ENCODE assay signal across 10 cellular contexts in genomic region chr22:39255449-39256185, GRCh38. TPM values are rescaled to one million over a fixed set of nuclear protein-coding genes. Genes with fewer than 3 reads are reported as not detected.
DNase-seq lines count a peak whose midpoint lies in the region; ATAC-seq and TF ChIP-seq lines count a peak whose summit lies in the region.
"Had no signal": no experiment of that assay in that cellular context is flagged by ENCODE, and none has a peak within 500 bp of the region (broad histone marks: within the 10 kb centered on the region; RNA-seq: fewer than 3 reads in every experiment).

No MANE protein-coding gene starts in this region.

- TF ChIP-seq CTCF in lower lobe of right lung (IDR thresholded peaks at IDR 0.05): no peak

- H3K27ac Mint-ChIP-seq in activated T-cell treated with anti-CD3 and anti-CD28 coated beads, Interleukin-2, amount 50 U/mL, for 24 hours: peak overlapping the region; percentile 37
- peak overlapping the region; percentile 85 for H3K27ac Mint-ChIP-seq in activated T-helper 17 cell treated with anti-CD3 and anti-CD28 coated beads, Interleukin-2, amount 50 U/mL, for 72 hours

- no peak overlapping the region for H3K9ac ChIP-seq in stomach smooth muscle (ENCODE audit: low read length in 2 of 2)

- H3K4me3 Mint-ChIP-seq in activated T-cell treated with anti-CD3 and anti-CD28 coated beads, Interleukin-2, amount 50 U/mL, for 24 hours: no peak overlapping the region
- H3K4me3 Mint-ChIP-seq in activated T-helper 17 cell treated with anti-CD3 and anti-CD28 coated beads, Interleukin-2, amount 50 U/mL, for 72 hours: peak overlapping the region; percentile 75

- intact Hi-C loops in lower lobe of right lung (cut with DNase I): no loop called here

- H3K9me3 Mint-ChIP-seq in activated T-cell treated with anti-CD3 and anti-CD28 coated beads, Interleukin-2, amount 50 U/mL, for 24 hours: no peaks in the 10 kb centered on the region
- H3K9me3 Mint-ChIP-seq in activated T-helper 17 cell treated with anti-CD3 and anti-CD28 coated beads, Interleukin-2, amount 50 U/mL, for 72 hours: no peaks in the 10 kb centered on the region

- ATAC-seq in activated T-helper 17 cell treated with anti-CD3 and anti-CD28 coated beads, Interleukin-2, amount 50 U/mL, for 72 hours (replicated peaks): no peak
- no peak for ATAC-seq in lower lobe of right lung

- H3K27ac ChIP-seq in lower lobe of right lung (peak overlapping the region; percentile 73), stomach smooth muscle (ENCODE audit: low read length) (peak overlapping the region; percentile 24)
- H3K27ac ChIP-seq: neutrophil had no signal

- H3K9me3 ChIP-seq in lower lobe of right lung (no peaks in the 10 kb centered on the region), stomach smooth muscle (ENCODE audit: control insufficient read depth in 2 of 2, low read length in 2 of 2) (no peaks in the 10 kb centered on the region)
- H3K9me3 ChIP-seq: neutrophil had no signal

- H3K36me3 Mint-ChIP-seq in activated T-cell treated with anti-CD3 and anti-CD28 coated beads, Interleukin-2, amount 50 U/mL, for 24 hours (ENCODE audit: low read depth): no peaks in the 10 kb centered on the region
- no peaks in the 10 kb centered on the region for H3K36me3 Mint-ChIP-seq in activated T-helper 17 cell treated with anti-CD3 and anti-CD28 coated beads, Interleukin-2, amount 50 U/mL, for 72 hours (ENCODE audit: low read depth)

- no peak overlapping the region for H3K4me3 ChIP-seq in lower lobe of right lung
- no peak overlapping the region for H3K4me3 ChIP-seq in stomach smooth muscle (ENCODE audit: low read length in 2 of 2)

- peaks cover 31% of the 10 kb centered on the region for H3K4me1 Mint-ChIP-seq in activated T-cell treated with anti-CD3 and anti-CD28 coated beads, Interleukin-2, amount 50 U/mL, for 24 hours (ENCODE audit: low read depth)
- peaks cover 17% of the 10 kb centered on the region for H3K4me1 Mint-ChIP-seq in activated T-helper 17 cell treated with anti-CD3 and anti-CD28 coated beads, Interleukin-2, amount 50 U/mL, for 72 hours

- H3K27me3 Mint-ChIP-seq in activated T-cell treated with anti-CD3 and anti-CD28 coated beads, Interleukin-2, amount 50 U/mL, for 24 hours: peaks cover 34% of the 10 kb centered on the region
- peaks cover 3% of the 10 kb centered on the region for H3K27me3 Mint-ChIP-seq in activated T-helper 17 cell treated with anti-CD3 and anti-CD28 coated beads, Interleukin-2, amount 50 U/mL, for 72 hours

- H3K36me3 ChIP-seq in lower lobe of right lung (no peaks in the 10 kb centered on the region), stomach smooth muscle (ENCODE audit: control insufficient read depth in 2 of 2, insufficient read depth in 2 of 2, low read length in 2 of 2) (no peaks in the 10 kb centered on the region)
- H3K36me3 ChIP-seq: neutrophil had no signal

- H3K4me1 ChIP-seq in lower lobe of right lung: peaks cover 43% of the 10 kb centered on the region
- peaks cover 36% of the 10 kb centered on the region for H3K4me1 ChIP-seq in stomach smooth muscle (ENCODE audit: control insufficient read depth, insufficient read depth, low read length)

- DNase-seq in activated T-cell treated with anti-CD3 and anti-CD28 coated beads, Interleukin-2, amount 50 U/mL, for 24 hours: no peak
- no peak for DNase-seq in activated T-cell treated with anti-CD3 and anti-CD28 coated beads, Interleukin-2, amount 50 U/mL, for 48 hours
- DNase-seq in lower lobe of right lung: no peak
- DNase-seq in AG20443 (ENCODE audit: low spot score): no peak
- no peak for DNase-seq in stimulated activated CD4-positive, alpha-beta T cell treated with anti-CD3 and anti-CD28 coated beads, Interleukin-4, amount 100 ng/mL, for 4 hours
- DNase-seq in NCI-H345 treated with DMSO at 0.1 percent for 48 hours (lab: John Stamatoyannopoulos, UW; ENCODE audit: unreplicated experiment): no peak
- DNase-seq: NCI-H1436 had no signal

- H3K27me3 ChIP-seq in lower lobe of right lung (ENCODE audit: low read depth) (peaks cover 11% of the 10 kb centered on the region), stomach smooth muscle (ENCODE audit: control insufficient read depth in 1 of 2, insufficient read depth in 2 of 2, low read length in 2 of 2) (peaks cover 0 to 5% of the 10 kb centered on the region in 2 donors)

RNA-seq across cellular contexts. Expression of gene PDGFB, which starts 10.8 kb away (rescaled TPM):
- 10 to 100 TPM in 1 of 2 donors, 1 to 10 TPM in 1; 5.2 to 11.3 TPM for total RNA-seq in activated T-helper 17 cell treated with anti-CD3 and anti-CD28 coated beads, Interleukin-2, amount 50 U/mL, for 72 hours
- 30.5 TPM for total RNA-seq in lower lobe of right lung
